In genomic region chr4:69124941-69125340, GRCh38 we compare ENCODE assay signal across 21 cellular contexts. TPM values are rescaled to one million over a fixed set of nuclear protein-coding genes. Genes with fewer than 3 reads are reported as not detected.
DNase-seq lines count a peak whose midpoint lies in the region; ATAC-seq and TF ChIP-seq lines count a peak whose summit lies in the region.
"Had no signal": no experiment of that assay in that cellular context is flagged by ENCODE, and none has a peak within 500 bp of the region (broad histone marks: within the 10 kb centered on the region; RNA-seq: fewer than 3 reads in every experiment).

No MANE protein-coding gene starts in this region.

- no peak overlapping the region for H3K27ac ChIP-seq in GM23338 (ENCODE audit: low read depth)
- no peak overlapping the region for H3K27ac ChIP-seq in PC-3 (ENCODE audit: low read length)
- peak overlapping the region; percentile 37 for H3K27ac ChIP-seq in epithelial cell of prostate
- no peak overlapping the region for H3K27ac ChIP-seq in spleen

- no peak overlapping the region for H3K9ac ChIP-seq in PC-3 (ENCODE audit: low read length)
- H3K9ac ChIP-seq: SK-N-SH had no signal

- TF ChIP-seq CTCF in GM23338 (conservative IDR thresholded peaks at IDR 0.05; ENCODE audit: low read depth in 2 of 2), result no peak
- no peak for TF ChIP-seq CTCF in PC-3 (conservative IDR thresholded peaks at IDR 0.05; ENCODE audit: low read depth, low read length)
- no peak for TF ChIP-seq CTCF in spleen (IDR thresholded peaks at IDR 0.05 in 8 of 11, conservative IDR thresholded peaks at IDR 0.05 in 3 of 11)

- H3K9me2 ChIP-seq in GM23338 (ENCODE audit: insufficient read depth), result no peaks in the 10 kb centered on the region
- H3K9me2 ChIP-seq in PC-3 (replicated peaks; ENCODE audit: low read length), result no peaks in the 10 kb centered on the region
- H3K9me2 ChIP-seq: SK-N-SH had no signal

- DNase-seq in GM23338 (ENCODE audit: low spot score) (no peak), PC-3 (no peak), epithelial cell of prostate (ENCODE audit: low read depth, low spot score) (peak; percentile 12), spleen (peak; percentile 30)
- DNase-seq: C1 segment of cervical spinal cord; DMS79; H7; NCI-H1105; NCI-H2081; NCI-H2171 treated with DMSO at 0.1 percent for 48 hours; NCI-H446 treated with DMSO at 0.1 percent for 48 hours; NCI-H69; NK-92 treated with Interleukin-12 subunit alpha and Interleukin-12 subunit beta, amount 100 ng/mL, for 24 hours; SHP77; SK-N-SH had no signal

- ATAC-seq in GM23338 (no peak), PC-3 (peak; percentile 52), HG02981 (IDR thresholded peaks at IDR 0.05; ENCODE audit: unreplicated experiment) (no peak), HG03045 (IDR thresholded peaks at IDR 0.05; ENCODE audit: unreplicated experiment) (no peak), HG03097 (IDR thresholded peaks at IDR 0.05; ENCODE audit: low FRiP score, unreplicated experiment) (no peak)

- H3K4me1 ChIP-seq in GM23338 (ENCODE audit: insufficient read depth) (no peaks in the 10 kb centered on the region), PC-3 (ENCODE audit: insufficient read depth, low read length) (peaks cover 11% of the 10 kb centered on the region), spleen (no peaks in the 10 kb centered on the region)

- CTCF ChIA-PET in PC-3 (lab: Charles Lee), result interaction anchor here (0.6 kb wide), 1 partner anchor 853 kb away, joined by 4 read pairs; no protein-coding TSS in a partner anchor

- H3K9me3 Mint-ChIP-seq in GM23338, result no peaks in the 10 kb centered on the region; the same call in 2 of the 3 replicates

- H3K4me3 ChIP-seq in GM23338, result no peak overlapping the region
- no peak overlapping the region for H3K4me3 ChIP-seq in PC-3 (ENCODE audit: low read length)
- no peak overlapping the region for H3K4me3 ChIP-seq in spleen

- intact Hi-C loops in PC-3 (cut with micrococcal nuclease), result no loop called here
- intact Hi-C loops in spleen (cut with DNase I; ENCODE audit: low total_unique reads), result no loop called here

- H3K4me3 Mint-ChIP-seq in GM23338, result no peak overlapping the region
- H3K4me3 Mint-ChIP-seq: IgD-negative memory B cell had no signal

- no peaks in the 10 kb centered on the region for H4K20me1 ChIP-seq in GM23338 (replicated peaks; ENCODE audit: insufficient read depth)
- no peaks in the 10 kb centered on the region for H4K20me1 ChIP-seq in PC-3 (ENCODE audit: low read length)

- 89 to 100% (median 94%) methylated on average over 1 of the region's 1 CpG for WGBS in spleen, 5 donors

- no peaks in the 10 kb centered on the region for H3K4me1 Mint-ChIP-seq in GM23338

- H3K36me3 ChIP-seq in GM23338 (ENCODE audit: insufficient read depth) (no peaks in the 10 kb centered on the region), PC-3 (ENCODE audit: low read depth, low read length) (no peaks in the 10 kb centered on the region), spleen (no peaks in the 10 kb centered on the region)

- H3F3A ChIP-seq in GM23338 (replicated peaks; ENCODE audit: low read depth) (no peaks in the 10 kb centered on the region), PC-3 (ENCODE audit: low read length, unreplicated experiment) (no peaks in the 10 kb centered on the region)

- no peak for TF ChIP-seq POLR2A in spleen (IDR thresholded peaks at IDR 0.05)

- H3K4me2 ChIP-seq in GM23338 (no peak overlapping the region), PC-3 (ENCODE audit: low read length) (no peak overlapping the region)
- H3K4me2 ChIP-seq: SK-N-SH had no signal

- H3K79me2 ChIP-seq in GM23338 (replicated peaks; ENCODE audit: insufficient read depth) (no peaks in the 10 kb centered on the region), PC-3 (ENCODE audit: low read length) (no peaks in the 10 kb centered on the region)

- no peaks in the 10 kb centered on the region for H3K36me3 Mint-ChIP-seq in GM23338 (ENCODE audit: low read depth)
- H3K36me3 Mint-ChIP-seq: IgD-negative memory B cell had no signal

- H3K27me3 ChIP-seq in GM23338 (ENCODE audit: insufficient read depth), result no peaks in the 10 kb centered on the region
- no peaks in the 10 kb centered on the region for H3K27me3 ChIP-seq in PC-3 (ENCODE audit: low read length)
- H3K27me3 ChIP-seq in spleen (replicated peaks in 1 of 7), result no peaks in the 10 kb centered on the region

- BruUV-seq in PC-3 (replicated peaks; lab: Mats Ljungman, UMichigan), result no TSS peak

- H2AFZ ChIP-seq in GM23338, result peak overlapping the region; percentile 12; the same call in 1 of the 2 replicates
- H2AFZ ChIP-seq in PC-3 (ENCODE audit: low read length), result no peak overlapping the region

- POLR2A ChIA-PET in PC-3 (lab: Charles Lee; ENCODE audit: unreplicated experiment), result no interaction called here

- no peak overlapping the region for H3K27ac Mint-ChIP-seq in GM23338
- H3K27ac Mint-ChIP-seq: IgD-negative memory B cell had no signal

- H3K9me3 ChIP-seq in PC-3 (ENCODE audit: low read length) (no peaks in the 10 kb centered on the region), spleen (no peaks in the 10 kb centered on the region)
- H3K9me3 ChIP-seq: SK-N-SH had no signal

- no peaks in the 10 kb centered on the region for H3K27me3 Mint-ChIP-seq in GM23338 (ENCODE audit: insufficient read depth, low read depth, poor library complexity)
- H3K27me3 Mint-ChIP-seq: IgD-negative memory B cell had no signal

TF ChIP-seq in GM23338, 12 proteins besides CTCF, POLR2A, EP300 and RAD21:
- TF ChIP-seq STAT1 (IDR thresholded peaks at IDR 0.05; ENCODE audit: unreplicated experiment) (no peak), CREB1 (CRISPR knock-in tag; IDR thresholded peaks at IDR 0.05; ENCODE audit: low read depth) (no peak), NANOG (IDR thresholded peaks at IDR 0.05; ENCODE audit: borderline replicate concordance) (no peak), REST (IDR thresholded peaks at IDR 0.05; ENCODE audit: unreplicated experiment) (no peak)

RNA-seq across cellular contexts. Expression of gene UGT2B7, which starts 28.7 kb away (rescaled TPM):
- total RNA-seq in GM23338 (2014; rRNA removed; shearing (Covaris generic)), result not detected in 2 replicates
- polyA plus RNA-seq in GM23338 (2016; fragmentation: Nextera tagmentation; extraction: Ambion mirVana) (not detected in 2 replicates), spleen (not detected)
- total RNA-seq in PC-3 (2014; rRNA removed) (not detected in 2 replicates), spleen (not detected)
- total RNA-seq: A673, H7, OCI-LY7 had no signal
- polyA plus RNA-seq: IgD-negative memory B cell, SK-N-SH had no signal

Comparison
In these comparisons a context has a peak if more than half of its experiments do, and no peak if none do; other contexts are left out.
1. DNase-seq: peak in epithelial cell of prostate (single experiment) and spleen (single experiment); none in GM23338 (single experiment) and PC-3 (single experiment).